ENCODE assay signal across 25 cellular contexts in the genomic region with DNA sequence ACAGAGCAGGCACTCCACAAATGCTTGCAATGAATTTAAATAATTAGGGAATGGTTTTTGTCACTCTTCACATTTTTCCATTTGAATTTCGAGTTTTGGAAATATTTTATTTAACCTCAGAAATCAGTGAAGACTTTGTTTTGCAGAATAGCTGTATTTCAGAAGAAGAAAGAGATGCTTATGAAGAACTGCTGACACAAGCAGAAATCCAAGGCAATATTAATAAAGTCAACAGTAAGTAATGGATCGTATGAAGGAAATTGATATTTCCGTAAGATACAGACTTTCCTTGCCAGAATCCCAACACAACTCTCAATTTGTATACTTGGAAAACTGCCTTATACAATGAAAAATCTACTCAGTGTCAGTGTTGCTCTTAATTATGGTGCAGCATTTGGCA. TPM values are rescaled to one million over a fixed set of nuclear protein-coding genes. Genes with fewer than 3 reads are reported as not detected.
A peak's percentile ranks its signal among the peaks of the same experiment; 100 is the strongest.
DNase-seq lines count a peak whose midpoint lies in the region; ATAC-seq, FAIRE-seq and TF ChIP-seq lines count a peak whose summit lies in the region.
"Had no signal": no experiment of that assay in that cellular context is flagged by ENCODE, and none has a peak within 500 bp of the region (broad histone marks: within the 10 kb centered on the region; RNA-seq: fewer than 3 reads in every experiment).

No MANE protein-coding gene starts in this region.

- 30% methylated on average over 3 of the region's 3 CpGs for WGBS in A549 (ENCODE audit: missing lambda C conversion rate)

- H3K4me1 Mint-ChIP-seq in activated T-cell treated with anti-CD3 and anti-CD28 coated beads, Interleukin-2, amount 50 U/mL, for 72 hours (ENCODE audit: low read depth) = peaks cover 15% of the 10 kb centered on the region
- H3K4me1 Mint-ChIP-seq in T-helper 17 cell (peaks cover 9% of the 10 kb centered on the region), immature natural killer cell (peaks cover 36 to 65% of the 10 kb centered on the region in 2 donors)
- H3K4me1 Mint-ChIP-seq: CD14-positive monocyte, H9 had no signal

- ATAC-seq in activated T-cell treated with anti-CD3 and anti-CD28 coated beads, Interleukin-2, amount 50 U/mL, for 72 hours (replicated peaks in 1 of 2) = no peak
- ATAC-seq in A549 = no peak
- no peak for ATAC-seq in T-helper 17 cell
- no peak for ATAC-seq in GM21515 (IDR thresholded peaks at IDR 0.05; ENCODE audit: unreplicated experiment)
- ATAC-seq: HCT116 had no signal

- peaks cover 15 to 26% of the 10 kb centered on the region in 2 donors for H3K36me3 Mint-ChIP-seq in activated T-cell treated with anti-CD3 and anti-CD28 coated beads, Interleukin-2, amount 50 U/mL, for 72 hours (ENCODE audit: insufficient read depth in 2 of 2)
- H3K36me3 Mint-ChIP-seq in T-helper 17 cell (ENCODE audit: low read depth) = peaks cover 11% of the 10 kb centered on the region
- H3K36me3 Mint-ChIP-seq in immature natural killer cell = peaks cover 34 to 52% (median 36%) of the 10 kb centered on the region in 3 donors

- no peaks in the 10 kb centered on the region for H3K4me1 ChIP-seq in A549
- H3K4me1 ChIP-seq: BE2C had no signal

- no peak for TF ChIP-seq RAD21 in A549 (conservative IDR thresholded peaks at IDR 0.05 in 1 of 2, IDR thresholded peaks at IDR 0.05 in 1 of 2)

- H3K9me3 Mint-ChIP-seq in activated T-cell treated with anti-CD3 and anti-CD28 coated beads, Interleukin-2, amount 50 U/mL, for 72 hours = peaks cover 0 to 1% of the 10 kb centered on the region in 2 donors
- no peaks in the 10 kb centered on the region for H3K9me3 Mint-ChIP-seq in immature natural killer cell
- H3K9me3 Mint-ChIP-seq: CD14-positive monocyte; CD4-positive, alpha-beta T cell; CD8-positive, alpha-beta memory T cell; H9 had no signal

- H3K27me3 Mint-ChIP-seq in activated T-cell treated with anti-CD3 and anti-CD28 coated beads, Interleukin-2, amount 50 U/mL, for 72 hours (ENCODE audit: low read depth) = no peaks in the 10 kb centered on the region
- H3K27me3 Mint-ChIP-seq in T-helper 17 cell = no peaks in the 10 kb centered on the region
- peaks cover 0 to 17% (median 11%) of the 10 kb centered on the region in 3 donors for H3K27me3 Mint-ChIP-seq in immature natural killer cell (ENCODE audit: low read depth in 3 of 3)
- H3K27me3 Mint-ChIP-seq: CD4-positive, alpha-beta T cell; CD8-positive, alpha-beta memory T cell had no signal

- TF ChIP-seq EP300 in A549 (IDR thresholded peaks at IDR 0.05) = no peak

- H3K4me3 ChIP-seq in A549 = no peak overlapping the region
- H3K4me3 ChIP-seq: BLaER1 treated with 17β-estradiol and CSF1 and Interleukin-3, amounts not matched to agents 10 nM and 100 nM; GM23248 had no signal

- H3K27ac ChIP-seq in A549 = no peak overlapping the region
- H3K27ac ChIP-seq: 22Rv1; BLaER1 treated with 17β-estradiol and CSF1 and Interleukin-3, amounts not matched to agents 10 nM and 100 nM; GM23248 had no signal

- peak overlapping the region; percentile 40 for H3K27ac Mint-ChIP-seq in activated T-cell treated with anti-CD3 and anti-CD28 coated beads, Interleukin-2, amount 50 U/mL, for 72 hours
- H3K27ac Mint-ChIP-seq in T-helper 17 cell (peak overlapping the region; percentile 34), immature natural killer cell (peak overlapping the region in 5 of 6 donors; percentile 6 to 85 (median 78))
- H3K27ac Mint-ChIP-seq: CD4-positive, alpha-beta T cell; H9 had no signal

- no peak for DNase-seq in activated T-cell treated with anti-CD3 and anti-CD28 coated beads, Interleukin-2, amount 50 U/mL, for 72 hours
- DNase-seq in activated T-cell treated with anti-CD3 and anti-CD28 coated beads for 4 hours (no peak), A549 (ENCODE audit: low read depth in 1 of 2, low spot score in 1 of 2) (no peak), T-helper 17 cell (no peak), immature natural killer cell (no peak), MV-4-11 (lab: John Stamatoyannopoulos, UW) (no peak)
- DNase-seq: ACHN; AML-193; BE2C; Calu3; CD4-positive, alpha-beta T cell; CD8-positive, alpha-beta memory T cell; COR-L47; DMS53; DND-41; GM23248; H9 had no signal

- TF ChIP-seq POLR2A in A549 (IDR thresholded peaks at IDR 0.05; ENCODE audit: low read length) = no peak

- CTCF ChIA-PET in A549 (lab: Yijun Ruan, JAX) = interaction anchor here (0.9 to 2.4 kb wide), 5 partner anchors 8 to 181 kb away, joined by 3 to 9 read pairs (median 3); no protein-coding TSS in a partner anchor

- no peak overlapping the region for H3K4me2 ChIP-seq in A549
- H3K4me2 ChIP-seq: BLaER1 treated with 17β-estradiol and CSF1 and Interleukin-3, amounts not matched to agents 10 nM and 100 nM had no signal

- FAIRE-seq in A549 (lab: Jason Lieb, UNC) = no peak
- FAIRE-seq: A204.1, G401.6, GM12892 had no signal

- POLR2A ChIA-PET in A549 (lab: Yijun Ruan, JAX) = no interaction called here

- no peaks in the 10 kb centered on the region for H3K9me3 ChIP-seq in A549
- no peaks in the 10 kb centered on the region for H3K9me3 ChIP-seq in T-helper 17 cell (ENCODE audit: control insufficient read depth, low read length, poor library complexity, severe bottlenecking)
- H3K9me3 ChIP-seq: BE2C had no signal

- no peak overlapping the region for H3K4me3 Mint-ChIP-seq in activated T-cell treated with anti-CD3 and anti-CD28 coated beads, Interleukin-2, amount 50 U/mL, for 72 hours
- no peak overlapping the region for H3K4me3 Mint-ChIP-seq in T-helper 17 cell
- no peak overlapping the region for H3K4me3 Mint-ChIP-seq in immature natural killer cell
- H3K4me3 Mint-ChIP-seq: CD14-positive monocyte; CD4-positive, alpha-beta T cell; CD8-positive, alpha-beta memory T cell; H9 had no signal

- TF ChIP-seq CTCF in A549 (IDR thresholded peaks at IDR 0.05) = no peak

TF ChIP-seq in A549, 52 proteins besides CTCF, POLR2A, EP300 and RAD21:
- peak; percentile 95 for TF ChIP-seq MAFK (IDR thresholded peaks at IDR 0.05; ENCODE audit: partially characterized antibody)
- TF ChIP-seq CBX2 (IDR thresholded peaks at IDR 0.05; ENCODE audit: borderline replicate concordance, low read depth) = no peak
- TF ChIP-seq HES2 (IDR thresholded peaks at IDR 0.05) = no peak
- TF ChIP-seq E2F6 (IDR thresholded peaks at IDR 0.05; ENCODE audit: borderline replicate concordance, low read depth) = no peak
- no peak for TF ChIP-seq CBX8 (IDR thresholded peaks at IDR 0.05)
- TF ChIP-seq CEBPB (IDR thresholded peaks at IDR 0.05) = no peak

RNA-seq across cellular contexts. Expression of gene F2RL2, which starts 30.5 kb away (rescaled TPM):
- not detected for total RNA-seq in activated T-cell treated with anti-CD3 and anti-CD28 coated beads, Interleukin-2, amount 50 U/mL, for 72 hours
- polyA plus RNA-seq in A549 (2011; rRNA removed) (44.7 and 54.0 TPM in 2 replicates), A549 (2017; fragmentation: RNase III; extraction: RNeasy Plus Mini Kit Qiagen cat#74134 plus additional on column Dnase treatment) (5.6 to 6.3 TPM (median 6.2 TPM) in 3 replicates), immature natural killer cell (1 to 10 TPM in 1 of 3 donors, under 1 TPM in 2; 0.43 to 1.5 (median 0.49) TPM)
- polyA plus RNA-seq in A549 (2012; cell fraction: cytosol; rRNA removed) = 13.7 and 22.4 TPM in 2 replicates
- 7.6 and 10.0 TPM in 2 replicates for polyA plus RNA-seq in A549 (2012; cell fraction: nucleus; rRNA removed)
- 48.6 and 55.3 TPM in 2 replicates for polyA minus RNA-seq in A549 (2011; rRNA and poly(A)+ RNA removed)
- total RNA-seq in T-helper 17 cell = not detected
- total RNA-seq: Calu3; CD4-positive, alpha-beta T cell; GM23248; H9 had no signal
- polyA plus RNA-seq: GM23248 had no signal
